ENCODE assay signal across 15 cellular contexts in genomic region chr3:38992117-38992779, GRCh38. TPM values are rescaled to one million over a fixed set of nuclear protein-coding genes. Genes with fewer than 3 reads are reported as not detected.
A peak's percentile ranks its signal among the peaks of the same experiment; 100 is the strongest.
DNase-seq lines count a peak whose midpoint lies in the region; ATAC-seq, FAIRE-seq and TF ChIP-seq lines count a peak whose summit lies in the region.
"Had no signal": no experiment of that assay in that cellular context is flagged by ENCODE, and none has a peak within 500 bp of the region (broad histone marks: within the 10 kb centered on the region; RNA-seq: fewer than 3 reads in every experiment).

No MANE protein-coding gene starts in this region.

- no peaks in the 10 kb centered on the region for H4K20me1 ChIP-seq in smooth muscle cell (ENCODE audit: low read depth)

- no peaks in the 10 kb centered on the region for H3K27me3 ChIP-seq in smooth muscle cell (ENCODE audit: low read depth)
- no peaks in the 10 kb centered on the region for H3K27me3 ChIP-seq in sigmoid colon
- H3K27me3 ChIP-seq: colonic mucosa, SJCRH30 had no signal

- H3K36me3 ChIP-seq in smooth muscle cell (ENCODE audit: low read depth) (no peaks in the 10 kb centered on the region), sigmoid colon (no peaks in the 10 kb centered on the region)
- H3K36me3 ChIP-seq: colonic mucosa, SJCRH30 had no signal

- no peak overlapping the region for H2AFZ ChIP-seq in smooth muscle cell (ENCODE audit: low read depth)

- TF ChIP-seq CTCF in fibroblast of mammary gland (conservative IDR thresholded peaks at IDR 0.05; ENCODE audit: control insufficient read depth, insufficient read depth, low read depth, low read length) (no peak), smooth muscle cell (IDR thresholded peaks at IDR 0.05; ENCODE audit: borderline replicate concordance, insufficient read depth, poor library complexity, severe bottlenecking) (no peak), sigmoid colon (IDR thresholded peaks at IDR 0.05) (no peak)

- H3K9me3 ChIP-seq in smooth muscle cell (replicated peaks; ENCODE audit: low read depth) = no peaks in the 10 kb centered on the region
- no peaks in the 10 kb centered on the region for H3K9me3 ChIP-seq in sigmoid colon
- H3K9me3 ChIP-seq: colonic mucosa, SJCRH30 had no signal

- no peak overlapping the region for H3K9ac ChIP-seq in smooth muscle cell (ENCODE audit: low read depth)

- no peaks in the 10 kb centered on the region for H3K79me2 ChIP-seq in smooth muscle cell (ENCODE audit: low read depth)

- H3K4me1 ChIP-seq in smooth muscle cell (ENCODE audit: low read depth) (peaks cover 11% of the 10 kb centered on the region), sigmoid colon (no peaks in the 10 kb centered on the region)
- H3K4me1 ChIP-seq: colonic mucosa, SJCRH30 had no signal

- H3K4me3 ChIP-seq in fibroblast of mammary gland (ENCODE audit: control insufficient read depth, low read depth, low read length) (no peak overlapping the region), smooth muscle cell (no peak overlapping the region), sigmoid colon (no peak overlapping the region)
- H3K4me3 ChIP-seq: colonic mucosa, SJCRH30 had no signal

- H3F3A ChIP-seq in smooth muscle cell (ENCODE audit: low read depth) = no peaks in the 10 kb centered on the region

- ATAC-seq in SK-N-SH treated with all-trans-retinoic acid at 6 μM for 48 hours = peak; percentile 95

- no peak for TF ChIP-seq EP300 in sigmoid colon (IDR thresholded peaks at IDR 0.05)

- 36% methylated on average over 4 of the region's 4 CpGs for WGBS in smooth muscle cell (ENCODE audit: low lambda C conversion rate)
- 77 to 80% methylated on average over 4 of the region's 4 CpGs for WGBS in sigmoid colon, 2 donors

- TF ChIP-seq POLR2A in H54 (IDR thresholded peaks at IDR 0.05; ENCODE audit: low read depth, low read length) (no peak), sigmoid colon (IDR thresholded peaks at IDR 0.05) (no peak)

- no peak for FAIRE-seq in H54 (lab: Jason Lieb, UNC)

- intact Hi-C loops in sigmoid colon (cut with DNase I) = no loop called here

- H3K27ac ChIP-seq in smooth muscle cell (ENCODE audit: low read depth) = peak overlapping the region; percentile 28
- no peak overlapping the region for H3K27ac ChIP-seq in sigmoid colon
- H3K27ac ChIP-seq: colonic mucosa, SJCRH30 had no signal

- H3K4me2 ChIP-seq in smooth muscle cell = no peak overlapping the region

- DNase-seq in H54 (ENCODE audit: insufficient read length, low spot score) (peak; percentile 44), fibroblast of mammary gland (ENCODE audit: low read depth) (peak; percentile 76), smooth muscle cell (lab: John Stamatoyannopoulos, UW; ENCODE audit: unreplicated experiment) (no peak), sigmoid colon (no peak), NCI-H128 (lab: John Stamatoyannopoulos, UW; ENCODE audit: unreplicated experiment) (no peak), H4 (ENCODE audit: low spot score) (no peak)
- DNase-seq: activated CD4-positive, alpha-beta T cell treated with anti-CD3 and anti-CD28 coated beads, Interleukin-2, amount 10 ng/mL, durations not matched to agents 7 days and 5 days; activated gamma-delta T cell; colonic mucosa; hippocampal formation; NCI-H1105 treated with DMSO at 0.1 percent for 48 hours; NCI-H69; SJCRH30; stimulated activated CD4-positive, alpha-beta T cell treated with anti-CD3 and anti-CD28 coated beads, Interleukin-4, amount 100 ng/mL, for 4 hours had no signal

TF ChIP-seq in SK-N-SH treated with all-trans-retinoic acid at 6 μM for 48 hours, 23 proteins besides CTCF, POLR2A, EP300 and RAD21:
- TF ChIP-seq ZFP30 (CRISPR knock-in tag; IDR thresholded peaks at IDR 0.05) (no peak), CREB5 (CRISPR knock-in tag; IDR thresholded peaks at IDR 0.05; ENCODE audit: low read depth) (0 out of 2 replicates have a peak, but pooled peaks have one; percentile 65), ISL1 (CRISPR knock-in tag; IDR thresholded peaks at IDR 0.05) (peak; percentile 82)

RNA-seq across cellular contexts. Expression of gene SCN11A, which starts 59.5 kb away (rescaled TPM):
- total RNA-seq in smooth muscle cell = 0.04 TPM in 1 of 2 replicates, not detected in the other
- polyA plus RNA-seq in smooth muscle cell = not detected in 2 replicates
- total RNA-seq in sigmoid colon = 1 to 10 TPM in 3 of 4 donors, under 1 TPM in 1; 0.82 to 3.0 (median 2.2) TPM
- under 1 TPM in 2 of 3 donors, not detected in 1; under 0.01 to 0.57 TPM for polyA plus RNA-seq in sigmoid colon
- total RNA-seq in H4 (2014; rRNA removed; shearing (Covaris generic)) = not detected in 2 replicates

RNA-seq across cellular contexts. Expression of gene WDR48, which starts 59.6 kb away (rescaled TPM):
- total RNA-seq in smooth muscle cell (34.6 and 37.1 TPM in 2 replicates), sigmoid colon (10 to 100 TPM; 37.4 to 50.2 (median 40.7) TPM)
- polyA plus RNA-seq in smooth muscle cell (26.9 TPM in 2 replicates), sigmoid colon (10 to 100 TPM; 15.3 to 16.8 (median 16.6) TPM)
- 11.3 and 18.7 TPM in 2 replicates for total RNA-seq in H4 (2014; rRNA removed; shearing (Covaris generic))

Comparison
In these comparisons a context has a peak if more than half of its experiments do, and no peak if none do; other contexts are left out.
1. DNase-seq: peak in H54 (single experiment) and fibroblast of mammary gland (single experiment); none in smooth muscle cell (single experiment), sigmoid colon (single experiment), NCI-H128 (single experiment) and H4 (single experiment).